In genomic region chr7:151083824-151084160, GRCh38 we compare ENCODE assay signal across 8 cellular contexts. TPM values are rescaled to one million over a fixed set of nuclear protein-coding genes. Genes with fewer than 3 reads are reported as not detected.
A peak's percentile ranks its signal among the peaks of the same experiment; 100 is the strongest.
DNase-seq lines count a peak whose midpoint lies in the region; ATAC-seq and TF ChIP-seq lines count a peak whose summit lies in the region.

No MANE protein-coding gene starts in this region.

- H3K27me3 Mint-ChIP-seq in activated naive CD8-positive, alpha-beta T cell: peaks cover 6% of the 10 kb centered on the region
- peaks cover 20% of the 10 kb centered on the region for H3K27me3 Mint-ChIP-seq in stimulated activated naive CD8-positive, alpha-beta T cell treated with anti-CD3 and anti-CD28 coated beads, Interleukin-15, amount 100 ng/mL, for 72 hours

- peaks cover 37 to 61% of the 10 kb centered on the region in 2 experiments for H3K4me1 ChIP-seq in SK-N-SH (ENCODE audit: control insufficient read depth in 1 of 2, insufficient read depth in 2 of 2, low read depth in 1 of 2, low read length in 1 of 2)
- peaks cover 21% of the 10 kb centered on the region for H3K4me1 ChIP-seq in iPS-20b (ENCODE audit: insufficient read depth, low read length)

- TF ChIP-seq CTCF in SK-N-SH (IDR thresholded peaks at IDR 0.05): no peak

- peak overlapping the region; percentile 99 for H2AFZ ChIP-seq in SK-N-SH (ENCODE audit: low read depth)

- H3K9me2 ChIP-seq in SK-N-SH: no peaks in the 10 kb centered on the region

- H3K27ac ChIP-seq in SK-N-SH (ENCODE audit: low read depth in 2 of 2, low read length in 1 of 2) (peak overlapping the region in 1 of 2 experiments; percentile 92; a peak in 2 of 4 replicates), iPS-20b (ENCODE audit: low read length) (no peak overlapping the region)

- no peaks in the 10 kb centered on the region for H3K9me3 ChIP-seq in SK-N-SH
- no peaks in the 10 kb centered on the region for H3K9me3 ChIP-seq in iPS-20b (ENCODE audit: insufficient read depth, low read depth, low read length)

- H3K79me2 ChIP-seq in SK-N-SH (ENCODE audit: insufficient read depth): peaks cover 63% of the 10 kb centered on the region

- no peaks in the 10 kb centered on the region for H3K9me3 Mint-ChIP-seq in activated naive CD8-positive, alpha-beta T cell (ENCODE audit: low read depth)
- no peaks in the 10 kb centered on the region for H3K9me3 Mint-ChIP-seq in stimulated activated naive CD8-positive, alpha-beta T cell treated with anti-CD3 and anti-CD28 coated beads, Interleukin-15, amount 100 ng/mL, for 72 hours

- H3K27me3 ChIP-seq in SK-N-SH (ENCODE audit: insufficient read depth) (no peaks in the 10 kb centered on the region), iPS-20b (ENCODE audit: insufficient read depth, low read length) (peaks cover 40% of the 10 kb centered on the region)

- no peak for TF ChIP-seq RAD21 in SK-N-SH (IDR thresholded peaks at IDR 0.05; ENCODE audit: low read length)

- peaks cover 14% of the 10 kb centered on the region for H4K20me1 ChIP-seq in SK-N-SH (ENCODE audit: insufficient read depth)

- peak overlapping the region; percentile 98 for H3K4me2 ChIP-seq in SK-N-SH

- WGBS in SK-N-SH (ENCODE audit: low lambda C conversion rate): 69% methylated on average over 2 of the region's 3 CpGs

- CTCF ChIA-PET in SK-N-SH (lab: Yijun Ruan, JAX): interaction anchor here (0.5 to 21.3 kb wide), 7 partner anchors 23 to 1602 kb away, joined by 3 to 474 read pairs (median 4); partner anchors contain the start of genes CDK5 and SLC4A2

- peaks cover 6 to 16% of the 10 kb centered on the region in 2 experiments for H3K36me3 ChIP-seq in SK-N-SH (replicated peaks in 1 of 2; ENCODE audit: control insufficient read depth in 1 of 2, insufficient read depth in 2 of 2, low read length in 1 of 2)
- no peaks in the 10 kb centered on the region for H3K36me3 ChIP-seq in iPS-20b (ENCODE audit: insufficient read depth, low read depth, low read length)

- peaks cover 20% of the 10 kb centered on the region for H3F3A ChIP-seq in SK-N-SH (replicated peaks; ENCODE audit: insufficient read depth)

- ATAC-seq in SK-N-SH treated with all-trans-retinoic acid at 6 μM for 48 hours: no peak
- ATAC-seq in stimulated activated naive CD8-positive, alpha-beta T cell treated with anti-CD3 and anti-CD28 coated beads, Interleukin-15, amount 100 ng/mL, for 72 hours: no peak
- no peak for ATAC-seq in GM21723 (IDR thresholded peaks at IDR 0.05; ENCODE audit: unreplicated experiment)
- ATAC-seq in HG03571 (IDR thresholded peaks at IDR 0.05; ENCODE audit: unreplicated experiment): no peak

- no peak for TF ChIP-seq EP300 in SK-N-SH (IDR thresholded peaks at IDR 0.05; ENCODE audit: borderline replicate concordance in 1 of 2, low read depth in 1 of 2, low read length in 1 of 2)

- H3K4me1 Mint-ChIP-seq in activated naive CD8-positive, alpha-beta T cell (ENCODE audit: low read depth): peaks cover 35% of the 10 kb centered on the region
- peaks cover 65% of the 10 kb centered on the region for H3K4me1 Mint-ChIP-seq in stimulated activated naive CD8-positive, alpha-beta T cell treated with anti-CD3 and anti-CD28 coated beads, Interleukin-15, amount 100 ng/mL, for 72 hours

- H3K9ac ChIP-seq in SK-N-SH (peak overlapping the region; percentile 96; the same call in 1 of the 2 replicates), iPS-20b (ENCODE audit: low read depth, low read length) (peak overlapping the region; percentile 18; the same call in 1 of the 2 replicates)

- H3K4me3 Mint-ChIP-seq in activated naive CD8-positive, alpha-beta T cell: peak overlapping the region; percentile 77
- H3K4me3 Mint-ChIP-seq in stimulated activated naive CD8-positive, alpha-beta T cell treated with anti-CD3 and anti-CD28 coated beads, Interleukin-15, amount 100 ng/mL, for 72 hours: peak overlapping the region; percentile 96 to 99

- DNase-seq in SK-N-SH: no peak
- DNase-seq in stimulated activated naive CD8-positive, alpha-beta T cell treated with anti-CD3 and anti-CD28 coated beads, Interleukin-15, amount 100 ng/mL, for 72 hours: no peak
- DNase-seq in SIG-M5 treated with dmso at 0.1 percent for 504 hours (lab: John Stamatoyannopoulos, UW; ENCODE audit: unreplicated experiment): no peak

- peak overlapping the region; percentile 71 to 94 for H3K4me3 ChIP-seq in SK-N-SH (ENCODE audit: low read depth in 2 of 2, low read length in 1 of 2)
- H3K4me3 ChIP-seq in iPS-20b (ENCODE audit: low read length): peak overlapping the region; percentile 75

- H3K36me3 Mint-ChIP-seq in activated naive CD8-positive, alpha-beta T cell: peaks cover 2% of the 10 kb centered on the region

- H3K27ac Mint-ChIP-seq in activated naive CD8-positive, alpha-beta T cell: peak overlapping the region; percentile 16
- no peak overlapping the region for H3K27ac Mint-ChIP-seq in stimulated activated naive CD8-positive, alpha-beta T cell treated with anti-CD3 and anti-CD28 coated beads, Interleukin-15, amount 100 ng/mL, for 72 hours

- POLR2A ChIA-PET in SK-N-SH (lab: Yijun Ruan, JAX): interaction anchor here (1.0 to 1.1 kb wide), 2 partner anchors 26 to 144 kb away, joined by 3 read pairs; partner anchors contain the start of genes ABCF2 and CDK5

TF ChIP-seq in SK-N-SH, 30 proteins besides CTCF, POLR2A, EP300 and RAD21:
- TF ChIP-seq RCOR1 (IDR thresholded peaks at IDR 0.05; ENCODE audit: low read length) (0 out of 2 replicates have a peak, but pooled peaks have one; percentile 27), GATA2 (CRISPR knock-in tag; IDR thresholded peaks at IDR 0.05) (no peak)

TF ChIP-seq in SK-N-SH treated with all-trans-retinoic acid at 6 μM for 48 hours, 23 proteins besides CTCF, POLR2A, EP300 and RAD21 (continues in another document):
- TF ChIP-seq CREB5 (CRISPR knock-in tag; IDR thresholded peaks at IDR 0.05; ENCODE audit: low read depth) (no peak), ZC3H10 (CRISPR knock-in tag; IDR thresholded peaks at IDR 0.05) (no peak), ZFP3 (CRISPR knock-in tag; IDR thresholded peaks at IDR 0.05) (no peak), TCF4 (CRISPR knock-in tag; IDR thresholded peaks at IDR 0.05; ENCODE audit: borderline replicate concordance) (no peak), ZNF565 (CRISPR knock-in tag; conservative IDR thresholded peaks at IDR 0.05; ENCODE audit: low read depth) (no peak), TSHZ2 (CRISPR knock-in tag; IDR thresholded peaks at IDR 0.05) (no peak)

RNA-seq across cellular contexts. Expression of gene TMUB1, which starts 0.5 kb away (rescaled TPM):
- 37.8 and 60.6 TPM in 2 replicates for polyA plus RNA-seq in SK-N-SH (2012; rRNA removed)
- 21.7 and 37.0 TPM in 2 replicates for polyA plus RNA-seq in SK-N-SH (2012; cell fraction: cytosol; rRNA removed)
- polyA plus RNA-seq in SK-N-SH (2012; cell fraction: nucleus; rRNA removed): 58.0 and 66.2 TPM in 2 replicates

RNA-seq across cellular contexts. Expression of gene AGAP3, which starts 2.5 kb away (rescaled TPM):
- polyA plus RNA-seq in SK-N-SH (2012; rRNA removed): 108 and 126 TPM in 2 replicates
- 61.7 and 84.8 TPM in 2 replicates for polyA plus RNA-seq in SK-N-SH (2012; cell fraction: cytosol; rRNA removed)
- 361 and 701 TPM in 2 replicates for polyA plus RNA-seq in SK-N-SH (2012; cell fraction: nucleus; rRNA removed)

RNA-seq across cellular contexts. Expression of gene FASTK, which starts 3.2 kb away (rescaled TPM):
- 125 and 148 TPM in 2 replicates for polyA plus RNA-seq in SK-N-SH (2012; rRNA removed)
- 34.4 and 60.5 TPM in 2 replicates for polyA plus RNA-seq in SK-N-SH (2012; cell fraction: cytosol; rRNA removed)
- 699 and 1,159 TPM in 2 replicates for polyA plus RNA-seq in SK-N-SH (2012; cell fraction: nucleus; rRNA removed)

RNA-seq across cellular contexts. Expression of gene SLC4A2, which starts 24.4 kb away (rescaled TPM):
- 123 and 167 TPM in 2 replicates for polyA plus RNA-seq in SK-N-SH (2012; rRNA removed)
- polyA plus RNA-seq in SK-N-SH (2012; cell fraction: cytosol; rRNA removed): 60.6 and 67.2 TPM in 2 replicates
- polyA plus RNA-seq in SK-N-SH (2012; cell fraction: nucleus; rRNA removed): 478 and 1,049 TPM in 2 replicates

RNA-seq across cellular contexts. Expression of gene CDK5, which starts 26.1 kb away (rescaled TPM):
- 123 and 125 TPM in 2 replicates for polyA plus RNA-seq in SK-N-SH (2012; rRNA removed)
- 97.6 and 104 TPM in 2 replicates for polyA plus RNA-seq in SK-N-SH (2012; cell fraction: cytosol; rRNA removed)
- 77.3 and 91.3 TPM in 2 replicates for polyA plus RNA-seq in SK-N-SH (2012; cell fraction: nucleus; rRNA removed)
